Comparison of ENCODE assay signal across 9 cellular contexts in genomic region chr6:136989591-136990578, GRCh38. TPM values are rescaled to one million over a fixed set of nuclear protein-coding genes. Genes with fewer than 3 reads are reported as not detected.
A peak's percentile ranks its signal among the peaks of the same experiment; 100 is the strongest.
DNase-seq lines count a peak whose midpoint lies in the region; ATAC-seq and TF ChIP-seq lines count a peak whose summit lies in the region.
"Had no signal": no experiment of that assay in that cellular context is flagged by ENCODE, and none has a peak within 500 bp of the region (broad histone marks: within the 10 kb centered on the region; RNA-seq: fewer than 3 reads in every experiment).

No MANE protein-coding gene starts in this region.

- no peak for TF ChIP-seq EP300 in transverse colon (IDR thresholded peaks at IDR 0.05; ENCODE audit: low read depth)

- ATAC-seq in activated CD4-positive, alpha-beta T cell treated with anti-CD3 and anti-CD28 coated beads for 36 hours, result no peak
- peak; percentile 34 for ATAC-seq in lung (ENCODE audit: insufficient read depth, low FRiP score)
- ATAC-seq in HG03571 (IDR thresholded peaks at IDR 0.05; ENCODE audit: unreplicated experiment), result no peak
- ATAC-seq in GM19455 (IDR thresholded peaks at IDR 0.05; ENCODE audit: unreplicated experiment), result no peak
- no peak for ATAC-seq in HG03432 (IDR thresholded peaks at IDR 0.05; ENCODE audit: unreplicated experiment)

- H3K36me3 ChIP-seq in lung (ENCODE audit: control insufficient read depth in 2 of 2, insufficient read depth in 2 of 2, low read length in 2 of 2) (no peaks in the 10 kb centered on the region), transverse colon (no peaks in the 10 kb centered on the region)

- no peaks in the 10 kb centered on the region for H3K27me3 ChIP-seq in lung (ENCODE audit: control insufficient read depth, insufficient read depth)
- H3K27me3 ChIP-seq in transverse colon, result peaks cover 42% of the 10 kb centered on the region

- no peaks in the 10 kb centered on the region for H3K9me3 Mint-ChIP-seq in activated CD4-positive, alpha-beta T cell treated with anti-CD3 and anti-CD28 coated beads for 36 hours (ENCODE audit: low read depth)

- H3K9me3 ChIP-seq in lung (ENCODE audit: control insufficient read depth in 2 of 2, insufficient read depth in 1 of 2, low read length in 1 of 2) (no peaks in the 10 kb centered on the region), transverse colon (no peaks in the 10 kb centered on the region)

- H3K4me1 ChIP-seq in lung (ENCODE audit: control insufficient read depth in 2 of 2, insufficient read depth in 2 of 2, low read length in 2 of 2) (peaks cover 0 to 6% of the 10 kb centered on the region in 2 donors), transverse colon (peaks cover 0 to 14% (median 13%) of the 10 kb centered on the region in 4 donors)

- CTCF ChIA-PET in activated CD4-positive, alpha-beta T cell treated with anti-CD3 and anti-CD28 coated beads for 36 hours (lab: Charles Lee), result interaction anchor here (0.6 to 1.0 kb wide), 4 partner anchors 9 to 1531 kb away, joined by 3 read pairs; no protein-coding TSS in a partner anchor

- H3K27me3 Mint-ChIP-seq in activated CD4-positive, alpha-beta T cell treated with anti-CD3 and anti-CD28 coated beads for 36 hours, result peaks cover 44% of the 10 kb centered on the region

- H3K27ac ChIP-seq in caudate nucleus (ENCODE audit: low read depth, low read length) (peak overlapping the region; percentile 36), lung (ENCODE audit: low read depth in 1 of 2, low read length in 1 of 2) (no peak overlapping the region), transverse colon (peak overlapping the region in 1 of 4 donors; percentile 13)
- H3K27ac ChIP-seq: C4-2B had no signal

- peak; percentile 15 for DNase-seq in activated CD4-positive, alpha-beta T cell treated with anti-CD3 and anti-CD28 coated beads for 36 hours
- DNase-seq in activated CD4-positive, alpha-beta T cell treated with anti-CD3 and anti-CD28 coated beads, Interleukin-2, amount 50 U/mL, for 1 hour, result no peak
- DNase-seq in caudate nucleus (lab: John Stamatoyannopoulos, UW) (peak in 44 of 61 donors; percentile 2 to 60 (median 25)), lung (ENCODE audit: low spot score) (no peak), transverse colon (peak; percentile 23)

- H3K4me3 ChIP-seq in lung (no peak overlapping the region), transverse colon (peak overlapping the region in 3 of 4 donors; percentile 17 to 46 (median 21))

- POLR2A ChIA-PET in activated CD4-positive, alpha-beta T cell treated with anti-CD3 and anti-CD28 coated beads for 36 hours (lab: Charles Lee), result no interaction called here

- H3K4me1 Mint-ChIP-seq in activated CD4-positive, alpha-beta T cell treated with anti-CD3 and anti-CD28 coated beads for 36 hours, result peaks cover 2% of the 10 kb centered on the region

- WGBS in lung, 2 donors, result 4 to 8% methylated on average over 44 of the region's 44 CpGs
- WGBS in transverse colon (ENCODE audit: low coverage in 1 of 2), 2 donors, result 6 to 14% methylated on average over 4 to 43 of the region's 44 CpGs

- H3K4me3 Mint-ChIP-seq in activated CD4-positive, alpha-beta T cell treated with anti-CD3 and anti-CD28 coated beads for 36 hours, result no peak overlapping the region

- in situ Hi-C loops in transverse colon (cut with MboI; ENCODE audit: low pct_ligation_motif_present in 1 of 4, low pct_unique_long_range_greater_than_20kb in 1 of 4, low sequenced_read_pairs in 3 of 4), result no loop called here

- TF ChIP-seq CTCF in lung (IDR thresholded peaks at IDR 0.05; ENCODE audit: control extremely low read depth, extremely low read depth) (no peak), transverse colon (IDR thresholded peaks at IDR 0.05) (no peak)

- H3K27ac Mint-ChIP-seq in activated CD4-positive, alpha-beta T cell treated with anti-CD3 and anti-CD28 coated beads for 36 hours, result no peak overlapping the region

- no peak for TF ChIP-seq POLR2A in transverse colon (IDR thresholded peaks at IDR 0.05)

- intact Hi-C loops in activated CD4-positive, alpha-beta T cell treated with anti-CD3 and anti-CD28 coated beads for 36 hours (cut with DNase I, micrococcal nuclease), result no loop called here
- intact Hi-C loops in transverse colon (cut with DNase I; ENCODE audit: low total_unique reads), result no loop called here

- H3K36me3 Mint-ChIP-seq in activated CD4-positive, alpha-beta T cell treated with anti-CD3 and anti-CD28 coated beads for 36 hours (ENCODE audit: low read depth), result no peaks in the 10 kb centered on the region

RNA-seq across cellular contexts. Expression of gene IL20RA, which starts 54.9 kb away (rescaled TPM):
- total RNA-seq in activated CD4-positive, alpha-beta T cell treated with anti-CD3 and anti-CD28 coated beads for 36 hours, result not detected
- total RNA-seq in lung (10 to 100 TPM in 1 of 2 donors, 1 to 10 TPM in 1; 4.7 to 16.2 TPM), transverse colon (10 to 100 TPM in 2 of 4 donors, 1 to 10 TPM in 2; 7.4 to 20.5 (median 11.3) TPM)
- 1 to 10 TPM; 3.7 to 8.6 TPM for polyA plus RNA-seq in lung

Comparison
In these comparisons a context has a peak if more than half of its experiments do, and no peak if none do; other contexts are left out.
1. DNase-seq: peak in activated CD4-positive, alpha-beta T cell treated with anti-CD3 and anti-CD28 coated beads for 36 hours (single experiment), caudate nucleus (44 of 61) and transverse colon (single experiment); none in activated CD4-positive, alpha-beta T cell treated with anti-CD3 and anti-CD28 coated beads, Interleukin-2, amount 50 U/mL, for 1 hour (single experiment) and lung (single experiment).
2. RNA of gene IL20RA, which starts 54.9 kb away (total RNA-seq): 4.7 to 16.2 TPM in lung and 7.4 to 20.5 TPM in transverse colon; not detected in activated CD4-positive, alpha-beta T cell treated with anti-CD3 and anti-CD28 coated beads for 36 hours; every median in the first group is over 4 times any median in the second.